13 cellular contexts compared by ENCODE assay signal in genomic region chr3:29557825-29558224, GRCh38.
A peak's percentile ranks its signal among the peaks of the same experiment; 100 is the strongest.
DNase-seq lines count a peak whose midpoint lies in the region; ATAC-seq and TF ChIP-seq lines count a peak whose summit lies in the region.
"Had no signal": no experiment of that assay in that cellular context is flagged by ENCODE, and none has a peak within 500 bp of the region (broad histone marks: within the 10 kb centered on the region; RNA-seq: fewer than 3 reads in every experiment).

No MANE protein-coding gene starts in this region.

- H4K8ac ChIP-seq in IMR-90 (ENCODE audit: low read depth in 2 of 2, low read length in 2 of 2) = no peak overlapping the region

- no TSS peak for BruUV-seq in IMR-90 (replicated peaks; lab: Mats Ljungman, UMichigan)

- no peak for TF ChIP-seq RAD21 in IMR-90 (IDR thresholded peaks at IDR 0.05; ENCODE audit: low read length)

- H3K79me1 ChIP-seq in IMR-90 (ENCODE audit: low read depth in 1 of 2, low read length in 2 of 2) = peaks cover 7 to 15% of the 10 kb centered on the region in 2 experiments; a peak in 3 of 4 replicates

- H3K27ac ChIP-seq in IMR-90 (ENCODE audit: insufficient read depth, low read length) = no peak overlapping the region; the same call in 1 of the 2 replicates
- H3K27ac ChIP-seq: C4-2B, GM23248 had no signal

- H3K4me1 Mint-ChIP-seq in chondrocyte (ENCODE audit: low read depth) (peaks cover 45% of the 10 kb centered on the region), osteocyte (ENCODE audit: unreplicated experiment) (peaks cover 60% of the 10 kb centered on the region)
- H3K4me1 Mint-ChIP-seq: IgD-negative memory B cell had no signal

- H3K4me3 ChIP-seq in IMR-90 (ENCODE audit: insufficient read depth, low read depth, low read length) = no peak overlapping the region
- H3K4me3 ChIP-seq: GM23248 had no signal

- no peak overlapping the region for H4K91ac ChIP-seq in IMR-90 (ENCODE audit: insufficient read depth, low read depth, low read length)

- H3K27me3 ChIP-seq in IMR-90 (ENCODE audit: control insufficient read depth, insufficient read depth, low read length) = no peaks in the 10 kb centered on the region

- H3K27ac Mint-ChIP-seq in chondrocyte (ENCODE audit: unreplicated experiment) = peak overlapping the region; percentile 27
- peak overlapping the region; percentile 86 for H3K27ac Mint-ChIP-seq in osteocyte (ENCODE audit: unreplicated experiment)
- H3K27ac Mint-ChIP-seq: CD4-positive, alpha-beta T cell; IgD-negative memory B cell had no signal

- no peak overlapping the region for H3K56ac ChIP-seq in IMR-90 (ENCODE audit: extremely low read depth, insufficient read depth, low read length)

- CTCF ChIA-PET in IMR-90 (lab: Yijun Ruan, JAX) = no interaction called here

- WGBS in IMR-90 (ENCODE audit: extremely low coverage in 2 of 2, insufficient read length in 1 of 2), 2 experiments = no CpG with 5 or more reads among the region's 2 CpGs

- in situ Hi-C loops in IMR-90 (cut with MboI; ENCODE audit: low sequenced_read_pairs) = no loop called here

- H2BK120ac ChIP-seq in IMR-90 (ENCODE audit: low read depth, low read length) = no peak overlapping the region

- dilution Hi-C loops in IMR-90 (cut with HindIII; ENCODE audit: low sequenced_read_pairs, unreplicated experiment) = no loop called here

- H4K20me1 ChIP-seq in IMR-90 (ENCODE audit: insufficient read depth, low read length) = 0 out of 2 replicates have a peak, but pooled peaks cover 2% of the 10 kb centered on the region

- no peak overlapping the region for H2AK9ac ChIP-seq in IMR-90 (replicated peaks; ENCODE audit: low read depth, low read length, poor library complexity)

- no peak overlapping the region for H2BK5ac ChIP-seq in IMR-90 (ENCODE audit: low read depth, low read length, poor library complexity, severe bottlenecking)

- H3K9me1 ChIP-seq in IMR-90 (ENCODE audit: insufficient read depth, low read length) = peaks cover 10% of the 10 kb centered on the region

- POLR2A ChIA-PET in IMR-90 (lab: Charles Lee; ENCODE audit: unreplicated experiment) = no interaction called here

- H3K9me3 Mint-ChIP-seq in chondrocyte (ENCODE audit: low read depth) (no peaks in the 10 kb centered on the region), osteocyte (ENCODE audit: unreplicated experiment) (no peaks in the 10 kb centered on the region)
- H3K9me3 Mint-ChIP-seq: CD4-positive, alpha-beta T cell had no signal

- H3K9me3 ChIP-seq in IMR-90 (ENCODE audit: control insufficient read depth, insufficient read depth, low read length) = no peaks in the 10 kb centered on the region
- H3K9me3 ChIP-seq: Caco-2 had no signal

- H3K36me3 Mint-ChIP-seq in chondrocyte (ENCODE audit: low read depth) = no peaks in the 10 kb centered on the region
- peaks cover 6% of the 10 kb centered on the region for H3K36me3 Mint-ChIP-seq in osteocyte (ENCODE audit: unreplicated experiment)

- no peaks in the 10 kb centered on the region for H3K36me3 ChIP-seq in IMR-90 (ENCODE audit: control insufficient read depth, insufficient read depth, low read length)

- no peak overlapping the region for H3K14ac ChIP-seq in IMR-90 (replicated peaks; ENCODE audit: low read depth, low read length)

- DNase-seq in IMR-90 = no peak
- DNase-seq in chondrocyte (ENCODE audit: low spot score) = no peak
- DNase-seq in osteocyte (ENCODE audit: extremely low spot score, unreplicated experiment) = no peak
- DNase-seq in NCI-H187 (lab: John Stamatoyannopoulos, UW) = no peak
- no peak for DNase-seq in T1000 (lab: John Stamatoyannopoulos, UW)
- DNase-seq in stimulated activated naive CD4-positive, alpha-beta T cell treated with Interleukin-2 at 50 U/mL for 16 hours (lab: John Stamatoyannopoulos, UW) = no peak
- DNase-seq: AML-193; Caco-2; CD4-positive, alpha-beta T cell; GM23248; HCEC 1CT had no signal

- ATAC-seq in IMR-90 (ENCODE audit: low read depth) = no peak

- peak overlapping the region; percentile 31; the same call in 1 of the 2 replicates for H3K4ac ChIP-seq in IMR-90 (ENCODE audit: low read depth, low read length)

- no peak overlapping the region for H2BK15ac ChIP-seq in IMR-90 (ENCODE audit: low read depth, low read length)

- intact Hi-C loops in IMR-90 (cut with micrococcal nuclease) = no loop called here

- H2BK20ac ChIP-seq in IMR-90 (ENCODE audit: low read depth, low read length) = no peak overlapping the region

- TF ChIP-seq CTCF in IMR-90 (conservative IDR thresholded peaks at IDR 0.05; ENCODE audit: low read depth, low read length) = no peak
- TF ChIP-seq CTCF in chondrocyte (IDR thresholded peaks at IDR 0.05) = no peak
- no peak for TF ChIP-seq CTCF in osteocyte (IDR thresholded peaks at IDR 0.05)

- H3K4me1 ChIP-seq in IMR-90 (ENCODE audit: control insufficient read depth, insufficient read depth, low read length) = peaks cover 12% of the 10 kb centered on the region
- H3K4me1 ChIP-seq: Caco-2 had no signal

- no peak overlapping the region for H2AK5ac ChIP-seq in IMR-90 (ENCODE audit: low read depth, low read length)

- no peak overlapping the region for H4K5ac ChIP-seq in IMR-90 (ENCODE audit: low read depth, low read length)

- TF ChIP-seq POLR2A in IMR-90 (IDR thresholded peaks at IDR 0.05; ENCODE audit: low read depth, low read length) = no peak

- H3K18ac ChIP-seq in IMR-90 (ENCODE audit: low read depth, low read length) = no peak overlapping the region; the same call in 1 of the 2 replicates

- no peak overlapping the region for H3K23ac ChIP-seq in IMR-90 (ENCODE audit: low read depth, low read length)

- H3K27me3 Mint-ChIP-seq in chondrocyte (ENCODE audit: low read depth) (no peaks in the 10 kb centered on the region), osteocyte (ENCODE audit: unreplicated experiment) (no peaks in the 10 kb centered on the region)
- H3K27me3 Mint-ChIP-seq: CD4-positive, alpha-beta T cell; IgD-negative memory B cell had no signal

- H3K4me2 ChIP-seq in IMR-90 (ENCODE audit: low read depth, low read length) = no peak overlapping the region

- H3K9ac ChIP-seq in IMR-90 (ENCODE audit: low read depth, low read length) = no peak overlapping the region
- H3K9ac ChIP-seq: GM23248 had no signal

- H3K4me3 Mint-ChIP-seq in chondrocyte (ENCODE audit: unreplicated experiment) (no peak overlapping the region), osteocyte (ENCODE audit: unreplicated experiment) (no peak overlapping the region)
- H3K4me3 Mint-ChIP-seq: CD4-positive, alpha-beta T cell; IgD-negative memory B cell had no signal

- H2AFZ ChIP-seq in IMR-90 (replicated peaks; ENCODE audit: low read length, poor library complexity) = no peak overlapping the region
- H2AFZ ChIP-seq: GM23248 had no signal

TF ChIP-seq in IMR-90, 13 proteins besides CTCF, POLR2A, EP300 and RAD21:
- TF ChIP-seq ELK1 (IDR thresholded peaks at IDR 0.05; ENCODE audit: borderline replicate concordance, low read depth, low read length) (no peak), RFX5 (IDR thresholded peaks at IDR 0.05; ENCODE audit: low read depth, low read length) (no peak)
